17 cellular contexts compared by ENCODE assay signal in the genomic region with DNA sequence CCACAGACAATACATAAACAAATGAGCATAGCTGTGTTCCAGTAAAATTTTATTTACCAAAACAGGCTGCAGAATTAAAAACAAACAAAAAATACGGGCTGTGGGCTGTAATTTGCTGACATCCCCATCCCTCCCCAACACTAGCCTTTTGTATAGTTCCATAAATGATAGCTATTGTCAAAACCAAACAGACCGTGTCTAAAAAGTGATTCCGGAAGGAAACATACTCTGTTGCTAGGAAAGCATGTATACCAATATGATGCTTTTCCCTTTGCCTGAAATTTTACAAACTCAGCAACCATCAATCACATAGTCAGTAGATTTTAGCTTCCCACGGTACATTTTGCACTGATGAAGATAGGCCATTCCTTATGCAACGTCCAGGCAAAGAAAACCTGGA.
"Had no signal": no experiment of that assay in that cellular context is flagged by ENCODE, and none has a peak within 500 bp of the region (broad histone marks: within the 10 kb centered on the region; RNA-seq: fewer than 3 reads in every experiment).

No MANE protein-coding gene starts in this region.

- DNase-seq: dorsolateral prefrontal cortex; effector CD4-positive, alpha-beta T cell; foreskin fibroblast; heart left ventricle; kidney; natural killer cell; occipital lobe; ovary; posterior cingulate gyrus; psoas muscle; right cardiac atrium; sigmoid colon; stimulated activated CD4-positive, alpha-beta T cell treated with anti-CD3 and anti-CD28 coated beads, Interleukin-2, amount 100 ng/mL, for 24 hours; stimulated activated CD4-positive, alpha-beta T cell treated with anti-CD3 and anti-CD28 coated beads, Interleukin-4, amount 100 ng/mL, for 24 hours; stimulated activated naive CD8-positive, alpha-beta T cell treated with anti-CD3 and anti-CD28 coated beads, Interleukin-15, Interleukin-2, amounts not matched to agents 100 U/mL and 50 U/mL, for 24 hours; upper lobe of left lung had no signal

- FAIRE-seq: kidney, urothelium cell line had no signal
